ENCODE assay signal across 18 cellular contexts in the genomic region with DNA sequence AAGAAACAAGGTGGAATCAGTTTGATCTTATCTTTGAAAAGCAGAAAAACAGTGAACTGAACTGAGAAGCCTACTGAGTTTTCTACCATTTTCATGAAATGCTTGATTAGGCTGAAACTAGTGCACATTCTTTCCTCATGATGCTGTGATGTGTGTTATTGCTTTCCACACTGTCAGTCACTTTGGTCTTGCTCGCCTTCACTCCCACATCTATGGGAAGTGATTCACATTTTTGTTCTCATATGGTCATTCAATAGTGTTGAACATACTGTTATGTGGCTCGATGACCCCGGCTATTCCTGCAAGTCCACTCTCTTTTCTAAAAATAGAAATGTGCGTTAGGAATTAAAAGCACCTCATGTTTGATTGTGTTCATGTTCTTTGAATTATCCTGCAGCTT.
DNase-seq lines count a peak whose midpoint lies in the region; ATAC-seq and TF ChIP-seq lines count a peak whose summit lies in the region.
"Had no signal": no experiment of that assay in that cellular context is flagged by ENCODE, and none has a peak within 500 bp of the region (broad histone marks: within the 10 kb centered on the region; RNA-seq: fewer than 3 reads in every experiment).

No MANE protein-coding gene starts in this region.

- ATAC-seq in omental fat pad (ENCODE audit: low FRiP score): peak; percentile 61
- ATAC-seq in GM18873 (IDR thresholded peaks at IDR 0.05; ENCODE audit: low FRiP score, unreplicated experiment): no peak
- ATAC-seq: Right ventricle myocardium inferior had no signal

- no peak overlapping the region for H3K27ac ChIP-seq in dorsolateral prefrontal cortex
- H3K27ac ChIP-seq: parathyroid adenoma had no signal

- intact Hi-C loops in dorsolateral prefrontal cortex (cut with DNase I): no loop called here

- peak; percentile 85 for DNase-seq in ELR (ENCODE audit: low read depth)
- peak; percentile 58 for DNase-seq in SW480 (ENCODE audit: low spot score)
- peak; percentile 98 for DNase-seq in fibroblast of mammary gland (ENCODE audit: low read depth)
- no peak for DNase-seq in omental fat pad (ENCODE audit: low spot score)
- DNase-seq in SHP77 treated with DMSO at 0.1 percent for 48 hours (lab: John Stamatoyannopoulos, UW): no peak
- DNase-seq in dorsolateral prefrontal cortex: no peak
- no peak for DNase-seq in globus pallidus (ENCODE audit: low spot score)
- DNase-seq: activated CD8-positive, alpha-beta memory T cell treated with anti-CD3 and anti-CD28 coated beads, Interleukin-2, amount 50 U/mL, for 48 hours; CD4-positive, CD25-positive, alpha-beta regulatory T cell; erythroblast; kidney; NCI-H1436; NCI-H526 treated with DMSO at 0.1 percent for 48 hours; stimulated activated CD4-positive, alpha-beta T cell treated with anti-CD3 and anti-CD28 coated beads, Interleukin-2, amount 100 ng/mL, for 48 hours; stimulated activated naive CD4-positive, alpha-beta T cell treated with Interleukin-2 at 50 U/mL for 16 hours had no signal

- H3K4me3 ChIP-seq in fibroblast of mammary gland (ENCODE audit: control insufficient read depth, low read depth, low read length) (no peak overlapping the region), dorsolateral prefrontal cortex (no peak overlapping the region)

- TF ChIP-seq CTCF in fibroblast of mammary gland (conservative IDR thresholded peaks at IDR 0.05; ENCODE audit: control insufficient read depth, insufficient read depth, low read depth, low read length): no peak
- TF ChIP-seq CTCF in omental fat pad (IDR thresholded peaks at IDR 0.05): no peak
- no peak for TF ChIP-seq CTCF in dorsolateral prefrontal cortex (IDR thresholded peaks at IDR 0.05 in 54 of 56, conservative IDR thresholded peaks at IDR 0.05 in 2 of 56; ENCODE audit: low read depth in 1 of 56, partially characterized antibody in 56 of 56)

- no peaks in the 10 kb centered on the region for H3K27me3 ChIP-seq in dorsolateral prefrontal cortex

Comparison
In these comparisons a context has a peak if more than half of its experiments do, and no peak if none do; other contexts are left out.
1. DNase-seq: peak in ELR (single experiment), SW480 (single experiment) and fibroblast of mammary gland (single experiment); none in omental fat pad (single experiment), SHP77 treated with DMSO at 0.1 percent for 48 hours (single experiment), dorsolateral prefrontal cortex (0 of 10) and globus pallidus (single experiment).